ENCODE assay signal across 8 cellular contexts in the genomic region with DNA sequence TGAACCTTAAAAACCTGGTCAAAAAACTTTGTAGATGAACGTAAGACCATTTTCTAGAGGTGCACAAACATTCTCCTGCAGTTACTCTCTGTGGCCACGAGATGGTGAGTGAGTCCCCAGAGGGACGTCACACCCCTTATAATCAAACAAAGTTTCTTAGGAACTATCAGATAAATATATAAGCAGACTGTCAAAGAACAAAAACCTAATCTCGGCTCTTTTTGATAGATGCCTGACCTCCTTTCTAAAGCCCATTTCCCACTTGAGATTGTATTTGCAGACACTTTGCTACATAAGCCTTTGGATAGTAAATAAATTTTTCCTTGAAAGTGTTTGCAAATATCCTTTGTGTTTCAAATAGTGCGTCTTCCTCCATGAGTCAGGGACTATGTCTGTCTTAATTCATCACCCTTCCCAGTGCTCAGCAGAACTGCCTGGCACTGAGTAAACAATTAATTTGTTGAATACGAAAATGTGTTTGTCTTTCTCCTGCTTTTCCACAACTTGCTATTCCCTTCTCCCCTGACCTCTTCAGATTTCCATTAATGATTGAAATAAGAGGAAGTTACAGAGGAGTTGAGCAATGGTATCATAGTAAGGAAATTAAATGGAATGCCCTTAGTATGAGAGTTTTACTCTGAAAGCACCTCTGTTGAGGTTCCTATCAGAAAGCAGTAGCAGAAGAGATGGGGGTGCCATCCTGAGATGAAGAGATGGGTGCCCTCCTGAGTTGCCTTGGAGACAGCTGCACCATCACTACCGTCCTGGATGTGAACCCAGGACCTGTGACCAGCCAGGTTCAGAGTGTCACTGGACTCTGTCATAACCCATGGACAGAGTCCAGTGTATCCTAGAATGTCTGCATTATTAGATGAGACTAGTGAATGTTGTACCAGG. TPM values are rescaled to one million over a fixed set of nuclear protein-coding genes. Genes with fewer than 3 reads are reported as not detected.
DNase-seq lines count a peak whose midpoint lies in the region; ATAC-seq and TF ChIP-seq lines count a peak whose summit lies in the region.

No MANE protein-coding gene starts in this region.

- H3K27ac ChIP-seq in HL-60 (replicated peaks): no peak overlapping the region
- peak overlapping the region in 1 of 4 donors; percentile 19 for H3K27ac ChIP-seq in Peyer's patch

- H3K4me3 ChIP-seq in HL-60 (replicated peaks; ENCODE audit: insufficient read depth, low read length): no peak overlapping the region
- no peak overlapping the region for H3K4me3 ChIP-seq in Peyer's patch

- H3K27me3 ChIP-seq in HL-60 (ENCODE audit: insufficient read depth, poor library complexity, severe bottlenecking) (no peaks in the 10 kb centered on the region), Peyer's patch (no peaks in the 10 kb centered on the region)

- peak; percentile 96 for ATAC-seq in GM18868 (IDR thresholded peaks at IDR 0.05; ENCODE audit: unreplicated experiment)
- no peak for ATAC-seq in stimulated activated naive CD8-positive, alpha-beta T cell treated with anti-CD3 and anti-CD28 coated beads, Interleukin-15, Interleukin-2, amounts not matched to agents 100 U/mL and 50 U/mL, for 24 hours

- no peaks in the 10 kb centered on the region for H3K9me3 ChIP-seq in Peyer's patch

- no peak for TF ChIP-seq POLR2A in Peyer's patch (IDR thresholded peaks at IDR 0.05)

- DNase-seq in COLO829 (ENCODE audit: low spot score): peak; percentile 50
- DNase-seq in HL-60 (ENCODE audit: low read depth in 1 of 2, low spot score in 1 of 2): peak in 1 of 2 experiments; percentile 35
- DNase-seq in Peyer's patch: peak in 1 of 3 donors; percentile 72
- peak; percentile 11 to 69 for DNase-seq in T47D (ENCODE audit: low read depth in 1 of 2, low spot score in 1 of 2)
- DNase-seq in iPS-NIHi7 (ENCODE audit: extremely low spot score): peak; percentile 61
- peak; percentile 9 for DNase-seq in stimulated activated naive CD8-positive, alpha-beta T cell treated with anti-CD3 and anti-CD28 coated beads, Interleukin-15, Interleukin-2, amounts not matched to agents 100 U/mL and 50 U/mL, for 24 hours
- no peak for DNase-seq in ecto neural progenitor cell (ENCODE audit: low spot score)

- TF ChIP-seq CTCF in HL-60 (IDR thresholded peaks at IDR 0.05; ENCODE audit: insufficient read depth, low read length) (peak; percentile 62), Peyer's patch (IDR thresholded peaks at IDR 0.05) (peak; percentile 45 to 90 (median 81))

- H3K36me3 ChIP-seq in Peyer's patch: no peaks in the 10 kb centered on the region

- in situ Hi-C loops in T47D (cut with HindIII; ENCODE audit: low pct_unique_long_range_greater_than_20kb, low sequenced_read_pairs): no loop called here

- H3K4me1 ChIP-seq in Peyer's patch: peaks cover 0 to 14% (median 1%) of the 10 kb centered on the region in 4 donors

RNA-seq across cellular contexts. Expression of gene RAVER2, which starts 57.8 kb away (rescaled TPM):
- 10 to 100 TPM; 26.4 to 51.5 (median 45.0) TPM for total RNA-seq in Peyer's patch
